ENCODE assay signal across 1 cellular context in the genomic region with DNA sequence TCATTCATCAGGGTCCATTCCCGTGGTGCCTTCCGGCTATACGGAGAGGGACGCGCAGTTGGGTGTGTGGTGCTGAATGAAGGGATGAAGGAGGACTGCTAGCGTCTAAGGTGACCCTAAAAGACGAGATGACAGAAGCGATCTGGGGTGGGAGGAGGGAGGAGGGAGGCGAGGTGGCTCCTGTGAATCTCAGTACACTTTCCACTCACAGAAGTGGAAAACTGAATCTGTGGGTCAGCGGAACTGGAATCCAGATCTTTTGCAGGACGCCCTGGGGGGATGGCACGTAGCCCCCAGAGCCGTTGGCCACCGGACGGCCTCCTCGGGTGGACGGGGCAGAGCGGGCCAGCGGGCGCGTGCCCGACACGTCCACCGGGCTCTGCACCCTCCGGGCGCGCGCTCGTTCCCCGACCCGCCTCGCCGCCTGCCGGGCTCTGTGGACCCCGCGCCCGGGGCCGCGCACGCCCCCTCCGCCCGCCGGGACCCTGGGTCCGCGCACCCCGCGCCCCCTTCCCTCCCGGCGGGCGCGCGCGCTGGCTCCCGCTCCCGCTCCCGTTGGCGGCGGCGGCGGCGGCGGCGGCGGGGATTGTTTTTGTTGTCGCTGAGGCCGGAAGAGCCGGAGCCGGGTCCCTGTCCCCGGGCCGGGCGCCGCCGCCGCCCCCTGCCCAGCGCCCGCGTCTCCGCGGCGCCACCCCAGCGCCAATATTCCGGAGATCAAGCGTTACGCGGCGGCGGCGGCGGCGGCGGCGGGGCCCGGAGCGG.
TF ChIP-seq lines count a peak whose summit lies in the region.

TSS of gene AGO4 (plus strand) at position 403 of the 762 bp plus-strand sequence. CDS start 401 bp downstream, outside the sequence.

TF ChIP-seq in HepG2, 621 proteins besides CTCF, POLR2A, EP300 and RAD21 (continued from another document and continues in another):
- TF ChIP-seq PREB (CRISPR knock-in tag; IDR thresholded peaks at IDR 0.05), result no peak
- TF ChIP-seq MAFG (CRISPR knock-in tag; IDR thresholded peaks at IDR 0.05), result no peak
- no peak for TF ChIP-seq ZNF510 (CRISPR knock-in tag; IDR thresholded peaks at IDR 0.05; ENCODE audit: low read depth)
- TF ChIP-seq, protein P1, sequence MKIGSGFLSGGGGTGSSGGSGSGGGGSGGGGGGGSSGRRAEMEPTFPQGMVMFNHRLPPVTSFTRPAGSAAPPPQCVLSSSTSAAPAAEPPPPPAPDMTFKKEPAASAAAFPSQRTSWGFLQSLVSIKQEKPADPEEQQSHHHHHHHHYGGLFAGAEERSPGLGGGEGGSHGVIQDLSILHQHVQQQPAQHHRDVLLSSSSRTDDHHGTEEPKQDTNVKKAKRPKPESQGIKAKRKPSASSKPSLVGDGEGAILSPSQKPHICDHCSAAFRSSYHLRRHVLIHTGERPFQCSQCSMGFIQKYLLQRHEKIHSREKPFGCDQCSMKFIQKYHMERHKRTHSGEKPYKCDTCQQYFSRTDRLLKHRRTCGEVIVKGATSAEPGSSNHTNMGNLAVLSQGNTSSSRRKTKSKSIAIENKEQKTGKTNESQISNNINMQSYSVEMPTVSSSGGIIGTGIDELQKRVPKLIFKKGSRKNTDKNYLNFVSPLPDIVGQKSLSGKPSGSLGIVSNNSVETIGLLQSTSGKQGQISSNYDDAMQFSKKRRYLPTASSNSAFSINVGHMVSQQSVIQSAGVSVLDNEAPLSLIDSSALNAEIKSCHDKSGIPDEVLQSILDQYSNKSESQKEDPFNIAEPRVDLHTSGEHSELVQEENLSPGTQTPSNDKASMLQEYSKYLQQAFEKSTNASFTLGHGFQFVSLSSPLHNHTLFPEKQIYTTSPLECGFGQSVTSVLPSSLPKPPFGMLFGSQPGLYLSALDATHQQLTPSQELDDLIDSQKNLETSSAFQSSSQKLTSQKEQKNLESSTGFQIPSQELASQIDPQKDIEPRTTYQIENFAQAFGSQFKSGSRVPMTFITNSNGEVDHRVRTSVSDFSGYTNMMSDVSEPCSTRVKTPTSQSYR (CRISPR knock-in tag; IDR thresholded peaks at IDR 0.05; ENCODE audit: borderline replicate concordance), result no peak
- TF ChIP-seq ARID2 (CRISPR knock-in tag; IDR thresholded peaks at IDR 0.05; ENCODE audit: borderline replicate concordance), result no peak
- no peak for TF ChIP-seq PCBP2 (optimal IDR thresholded peaks at IDR 0.05; ENCODE audit: low read depth, low read length, poor library complexity, severe bottlenecking)
- TF ChIP-seq TMF1 (CRISPR knock-in tag; IDR thresholded peaks at IDR 0.05; ENCODE audit: low read depth), result no peak
- TF ChIP-seq ZNF644 (CRISPR knock-in tag; IDR thresholded peaks at IDR 0.05; ENCODE audit: low read depth), result no peak
- TF ChIP-seq ZKSCAN1 (IDR thresholded peaks at IDR 0.05; ENCODE audit: low read length), result no peak
- no peak for TF ChIP-seq ZNF468 (CRISPR knock-in tag; IDR thresholded peaks at IDR 0.05)
- no peak for TF ChIP-seq SMC3 (IDR thresholded peaks at IDR 0.05; ENCODE audit: low read length)
- no peak for TF ChIP-seq PRDM10 (CRISPR knock-in tag; IDR thresholded peaks at IDR 0.05; ENCODE audit: low read depth)
- TF ChIP-seq, protein P2, sequence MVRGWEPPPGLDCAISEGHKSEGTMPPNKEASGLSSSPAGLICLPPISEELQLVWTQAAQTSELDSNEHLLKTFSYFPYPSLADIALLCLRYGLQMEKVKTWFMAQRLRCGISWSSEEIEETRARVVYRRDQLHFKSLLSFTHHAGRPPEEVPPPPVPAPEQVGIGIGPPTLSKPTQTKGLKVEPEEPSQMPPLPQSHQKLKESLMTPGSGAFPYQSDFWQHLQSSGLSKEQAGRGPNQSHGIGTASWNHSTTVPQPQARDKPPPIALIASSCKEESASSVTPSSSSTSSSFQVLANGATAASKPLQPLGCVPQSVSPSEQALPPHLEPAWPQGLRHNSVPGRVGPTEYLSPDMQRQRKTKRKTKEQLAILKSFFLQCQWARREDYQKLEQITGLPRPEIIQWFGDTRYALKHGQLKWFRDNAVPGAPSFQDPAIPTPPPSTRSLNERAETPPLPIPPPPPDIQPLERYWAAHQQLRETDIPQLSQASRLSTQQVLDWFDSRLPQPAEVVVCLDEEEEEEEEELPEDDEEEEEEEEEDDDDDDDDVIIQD (CRISPR knock-in tag; IDR thresholded peaks at IDR 0.05; ENCODE audit: low read depth), result no peak
- no peak; the same call in 1 of the 2 replicates for TF ChIP-seq POLR2AphosphoS5 (IDR thresholded peaks at IDR 0.05; ENCODE audit: low read depth, low read length)
- no peak for TF ChIP-seq ELF3 (CRISPR knock-in tag; IDR thresholded peaks at IDR 0.05)
- TF ChIP-seq THYN1 (CRISPR knock-in tag; IDR thresholded peaks at IDR 0.05; ENCODE audit: borderline replicate concordance, low read depth), result no peak
- TF ChIP-seq ZNF747 (CRISPR knock-in tag; IDR thresholded peaks at IDR 0.05; ENCODE audit: borderline replicate concordance), result no peak
- no peak for TF ChIP-seq ZFP36L2 (CRISPR knock-in tag; IDR thresholded peaks at IDR 0.05)
- TF ChIP-seq RCOR2 (CRISPR knock-in tag; IDR thresholded peaks at IDR 0.05), result no peak
- TF ChIP-seq TAF1 (CRISPR knock-in tag; IDR thresholded peaks at IDR 0.05), result 0 out of 2 replicates have a peak, but pooled peaks have one; percentile 15
- TF ChIP-seq ZNF234 (CRISPR knock-in tag; conservative IDR thresholded peaks at IDR 0.05), result no peak
- no peak for TF ChIP-seq NPAS2 (CRISPR knock-in tag; IDR thresholded peaks at IDR 0.05; ENCODE audit: borderline replicate concordance)
- TF ChIP-seq, protein P3, sequence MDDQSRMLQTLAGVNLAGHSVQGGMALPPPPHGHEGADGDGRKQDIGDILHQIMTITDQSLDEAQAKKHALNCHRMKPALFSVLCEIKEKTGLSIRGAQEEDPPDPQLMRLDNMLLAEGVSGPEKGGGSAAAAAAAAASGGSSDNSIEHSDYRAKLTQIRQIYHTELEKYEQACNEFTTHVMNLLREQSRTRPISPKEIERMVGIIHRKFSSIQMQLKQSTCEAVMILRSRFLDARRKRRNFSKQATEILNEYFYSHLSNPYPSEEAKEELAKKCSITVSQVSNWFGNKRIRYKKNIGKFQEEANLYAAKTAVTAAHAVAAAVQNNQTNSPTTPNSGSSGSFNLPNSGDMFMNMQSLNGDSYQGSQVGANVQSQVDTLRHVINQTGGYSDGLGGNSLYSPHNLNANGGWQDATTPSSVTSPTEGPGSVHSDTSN (CRISPR knock-in tag; IDR thresholded peaks at IDR 0.05; ENCODE audit: borderline replicate concordance), result no peak
- TF ChIP-seq ZNF20 (CRISPR knock-in tag; IDR thresholded peaks at IDR 0.05), result no peak
- no peak for TF ChIP-seq AGO2 (optimal IDR thresholded peaks at IDR 0.05; ENCODE audit: low read depth, low read length)
- no peak for TF ChIP-seq ZC3H13 (CRISPR knock-in tag; IDR thresholded peaks at IDR 0.05)
- TF ChIP-seq IKZF4 (CRISPR knock-in tag; IDR thresholded peaks at IDR 0.05; ENCODE audit: borderline replicate concordance, low read depth, not compliant biosample characterization), result no peak
- TF ChIP-seq ZNF432 (CRISPR knock-in tag; IDR thresholded peaks at IDR 0.05; ENCODE audit: borderline replicate concordance), result no peak
- TF ChIP-seq RBFOX2 (IDR thresholded peaks at IDR 0.05; ENCODE audit: low read depth, low read length), result peak; percentile 61
- no peak for TF ChIP-seq RXRB (CRISPR knock-in tag; IDR thresholded peaks at IDR 0.05; ENCODE audit: borderline replicate concordance)
- no peak for TF ChIP-seq ZGPAT (CRISPR knock-in tag; IDR thresholded peaks at IDR 0.05)
- peak; percentile 55; the same call in 1 of the 2 replicates for TF ChIP-seq HIVEP1 (CRISPR knock-in tag; IDR thresholded peaks at IDR 0.05)
- TF ChIP-seq, protein P4, sequence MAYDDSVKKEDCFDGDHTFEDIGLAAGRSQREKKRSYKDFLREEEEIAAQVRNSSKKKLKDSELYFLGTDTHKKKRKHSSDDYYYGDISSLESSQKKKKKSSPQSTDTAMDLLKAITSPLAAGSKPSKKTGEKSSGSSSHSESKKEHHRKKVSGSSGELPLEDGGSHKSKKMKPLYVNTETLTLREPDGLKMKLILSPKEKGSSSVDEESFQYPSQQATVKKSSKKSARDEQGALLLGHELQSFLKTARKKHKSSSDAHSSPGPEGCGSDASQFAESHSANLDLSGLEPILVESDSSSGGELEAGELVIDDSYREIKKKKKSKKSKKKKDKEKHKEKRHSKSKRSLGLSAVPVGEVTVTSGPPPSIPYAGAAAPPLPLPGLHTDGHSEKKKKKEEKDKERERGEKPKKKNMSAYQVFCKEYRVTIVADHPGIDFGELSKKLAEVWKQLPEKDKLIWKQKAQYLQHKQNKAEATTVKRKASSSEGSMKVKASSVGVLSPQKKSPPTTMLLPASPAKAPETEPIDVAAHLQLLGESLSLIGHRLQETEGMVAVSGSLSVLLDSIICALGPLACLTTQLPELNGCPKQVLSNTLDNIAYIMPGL (CRISPR knock-in tag; IDR thresholded peaks at IDR 0.05; ENCODE audit: borderline replicate concordance in 1 of 2, low read depth in 1 of 2), result peak; percentile 26 to 54; a peak in 2 of 4 replicates
- no peak for TF ChIP-seq ZNF737 (CRISPR knock-in tag; IDR thresholded peaks at IDR 0.05; ENCODE audit: borderline replicate concordance)
- TF ChIP-seq ZNF782 (CRISPR knock-in tag; IDR thresholded peaks at IDR 0.05; ENCODE audit: borderline replicate concordance), result no peak
- TF ChIP-seq ZNF563 (CRISPR knock-in tag; IDR thresholded peaks at IDR 0.05), result no peak
- peak; percentile 64; the same call in 1 of the 2 replicates for TF ChIP-seq TGIF2 (CRISPR knock-in tag; IDR thresholded peaks at IDR 0.05)
- TF ChIP-seq PHF20 (CRISPR knock-in tag; IDR thresholded peaks at IDR 0.05), result no peak
- TF ChIP-seq ZNF556 (CRISPR knock-in tag; IDR thresholded peaks at IDR 0.05; ENCODE audit: borderline replicate concordance), result 0 out of 2 replicates have a peak, but pooled peaks have one; percentile 23
- no peak for TF ChIP-seq SP5 (CRISPR knock-in tag; IDR thresholded peaks at IDR 0.05; ENCODE audit: borderline replicate concordance, low read depth)
- TF ChIP-seq ZKSCAN8 (CRISPR knock-in tag; IDR thresholded peaks at IDR 0.05; ENCODE audit: borderline replicate concordance), result no peak
- TF ChIP-seq SP2 (CRISPR knock-in tag; IDR thresholded peaks at IDR 0.05), result no peak
- TF ChIP-seq ZNF615 (CRISPR knock-in tag; IDR thresholded peaks at IDR 0.05; ENCODE audit: borderline replicate concordance), result no peak
- no peak for TF ChIP-seq ISX (CRISPR knock-in tag; conservative IDR thresholded peaks at IDR 0.05)
- TF ChIP-seq FOSL1 (CRISPR knock-in tag; IDR thresholded peaks at IDR 0.05; ENCODE audit: borderline replicate concordance), result no peak
- no peak for TF ChIP-seq SP1 (IDR thresholded peaks at IDR 0.05)
- no peak for TF ChIP-seq SP1 (CRISPR knock-in tag; IDR thresholded peaks at IDR 0.05)
- TF ChIP-seq HBP1 (CRISPR knock-in tag; IDR thresholded peaks at IDR 0.05; ENCODE audit: low read depth), result no peak
- no peak for TF ChIP-seq NFKBIZ (CRISPR knock-in tag; IDR thresholded peaks at IDR 0.05)
